In genomic region chr7:150451833-150452431, GRCh38 we compare ENCODE assay signal across 9 cellular contexts. TPM values are rescaled to one million over a fixed set of nuclear protein-coding genes. Genes with fewer than 3 reads are reported as not detected.
DNase-seq lines count a peak whose midpoint lies in the region; ATAC-seq and TF ChIP-seq lines count a peak whose summit lies in the region.
"Had no signal": no experiment of that assay in that cellular context is flagged by ENCODE, and none has a peak within 500 bp of the region (broad histone marks: within the 10 kb centered on the region; RNA-seq: fewer than 3 reads in every experiment).

No MANE protein-coding gene starts in this region.

- H3K36me3 Mint-ChIP-seq in CD4-positive, CD25-positive, alpha-beta regulatory T cell, result peaks cover 29% of the 10 kb centered on the region
- peaks cover 52% of the 10 kb centered on the region for H3K36me3 Mint-ChIP-seq in T-cell
- H3K36me3 Mint-ChIP-seq in dendritic cell treated with granulocyte-macrophage colony-stimulating factor and Interleukin-4, amounts not matched to agents 40 ng/mL and 50 ng/mL, for 4 days (ENCODE audit: low read depth), result peaks cover 39% of the 10 kb centered on the region

- no peak for TF ChIP-seq CTCF in prostate gland (IDR thresholded peaks at IDR 0.05)

- H3K9me3 ChIP-seq in CD4-positive, CD25-positive, alpha-beta regulatory T cell (ENCODE audit: control insufficient read depth in 2 of 2, low read length in 2 of 2), result peaks cover 0 to 10% of the 10 kb centered on the region in 2 experiments
- no peaks in the 10 kb centered on the region for H3K9me3 ChIP-seq in prostate gland

- peak overlapping the region; percentile 78 for H3K27ac ChIP-seq in CD4-positive, CD25-positive, alpha-beta regulatory T cell (ENCODE audit: insufficient read depth, low read length, poor library complexity, severe bottlenecking)
- H3K27ac ChIP-seq in prostate gland, result peak overlapping the region in 1 of 2 donors; percentile 19

- peaks cover 58% of the 10 kb centered on the region for H3K4me1 ChIP-seq in CD4-positive, CD25-positive, alpha-beta regulatory T cell (ENCODE audit: control insufficient read depth, insufficient read depth, low read length, poor library complexity, severe bottlenecking)
- H3K4me1 ChIP-seq in prostate gland (replicated peaks), result no peaks in the 10 kb centered on the region

- H3K27me3 ChIP-seq in CD4-positive, CD25-positive, alpha-beta regulatory T cell (ENCODE audit: control insufficient read depth, insufficient read depth, low read length), result no peaks in the 10 kb centered on the region
- no peaks in the 10 kb centered on the region for H3K27me3 ChIP-seq in prostate gland (replicated peaks; ENCODE audit: insufficient read depth)

- H3K27ac Mint-ChIP-seq in CD4-positive, CD25-positive, alpha-beta regulatory T cell, result peak overlapping the region; percentile 86 to 99 (median 95)
- H3K27ac Mint-ChIP-seq in T-cell, result peak overlapping the region; percentile 97 to 99
- peak overlapping the region; percentile 95 for H3K27ac Mint-ChIP-seq in dendritic cell treated with granulocyte-macrophage colony-stimulating factor and Interleukin-4, amounts not matched to agents 40 ng/mL and 50 ng/mL, for 4 days

- 72% methylated on average over 8 of the region's 8 CpGs for WGBS in prostate gland

- POLR2A ChIA-PET in T-cell (lab: Charles Lee), result interaction anchor here (0.6 to 2.8 kb wide), 5 partner anchors 29 to 304 kb away, joined by 3 to 12 read pairs (median 5); partner anchors contain the start of gene GIMAP7 (in 1 of the 2)

- peak overlapping the region; percentile 96 to 99 (median 97) for H3K4me3 Mint-ChIP-seq in CD4-positive, CD25-positive, alpha-beta regulatory T cell
- H3K4me3 Mint-ChIP-seq in T-cell, result peak overlapping the region; percentile 98 to 100 (median 99)
- H3K4me3 Mint-ChIP-seq in dendritic cell treated with granulocyte-macrophage colony-stimulating factor and Interleukin-4, amounts not matched to agents 40 ng/mL and 50 ng/mL, for 4 days, result peak overlapping the region; percentile 77

- CTCF ChIA-PET in T-cell (lab: Charles Lee), result interaction anchor here in 1 of 2 donors (1.0 to 6.3 kb wide), 6 partner anchors 9 to 304 kb away, joined by 4 to 68 read pairs (median 4); partner anchors contain the start of genes GIMAP1 and GIMAP4

- H3K36me3 ChIP-seq in CD4-positive, CD25-positive, alpha-beta regulatory T cell (ENCODE audit: control insufficient read depth, insufficient read depth, low read length), result peaks cover 10% of the 10 kb centered on the region
- no peaks in the 10 kb centered on the region for H3K36me3 ChIP-seq in prostate gland

- peaks cover 0 to 13% (median 4%) of the 10 kb centered on the region in 7 donors for H3K9me3 Mint-ChIP-seq in CD4-positive, CD25-positive, alpha-beta regulatory T cell
- H3K9me3 Mint-ChIP-seq in T-cell, result peaks cover 0 to 13% (median 8%) of the 10 kb centered on the region in 3 donors
- peaks cover 10% of the 10 kb centered on the region for H3K9me3 Mint-ChIP-seq in dendritic cell treated with granulocyte-macrophage colony-stimulating factor and Interleukin-4, amounts not matched to agents 40 ng/mL and 50 ng/mL, for 4 days

- intact Hi-C loops in dendritic cell treated with granulocyte-macrophage colony-stimulating factor and Interleukin-4, amounts not matched to agents 40 ng/mL and 50 ng/mL, for 4 days (cut with micrococcal nuclease), result loop anchor here (2.0 to 10.0 kb wide), 3 partner anchors 31 to 235 kb away; partner anchors contain the start of genes GIMAP2 and GIMAP7
- intact Hi-C loops in prostate gland (cut with DNase I), result no loop called here

- H3K27me3 Mint-ChIP-seq in CD4-positive, CD25-positive, alpha-beta regulatory T cell, result no peaks in the 10 kb centered on the region
- H3K27me3 Mint-ChIP-seq in T-cell, result no peaks in the 10 kb centered on the region
- H3K27me3 Mint-ChIP-seq in dendritic cell treated with granulocyte-macrophage colony-stimulating factor and Interleukin-4, amounts not matched to agents 40 ng/mL and 50 ng/mL, for 4 days, result peaks cover 5% of the 10 kb centered on the region

- no peak for TF ChIP-seq POLR2A in prostate gland (IDR thresholded peaks at IDR 0.05)

- DNase-seq in CD4-positive, CD25-positive, alpha-beta regulatory T cell, result peak in 2 of 3 donors; percentile 17 to 59
- DNase-seq in T-cell (peak in 10 of 34 experiments; percentile 21 to 59 (median 38)), prostate gland (ENCODE audit: low spot score) (no peak), inferior parietal cortex (ENCODE audit: extremely low spot score) (no peak), SW480 (ENCODE audit: low spot score) (no peak), T1000 (lab: John Stamatoyannopoulos, UW) (no peak), NCI-H446 treated with DMSO at 0.1 percent for 48 hours (lab: John Stamatoyannopoulos, UW) (no peak)

- H3K4me3 ChIP-seq in CD4-positive, CD25-positive, alpha-beta regulatory T cell (ENCODE audit: low read depth, low read length), result peak overlapping the region; percentile 99
- H3K4me3 ChIP-seq in prostate gland, result peak overlapping the region; percentile 21 to 27

- no peak for ATAC-seq in CD4-positive, CD25-positive, alpha-beta regulatory T cell (ENCODE audit: low read depth in 2 of 2)
- peak in 2 of 4 experiments; percentile 4 to 5 for ATAC-seq in T-cell (replicated peaks in 1 of 4)

- H3K4me1 Mint-ChIP-seq in CD4-positive, CD25-positive, alpha-beta regulatory T cell, result peaks cover 5 to 72% (median 52%) of the 10 kb centered on the region in 4 donors
- H3K4me1 Mint-ChIP-seq in T-cell, result peaks cover 75 to 82% (median 81%) of the 10 kb centered on the region in 3 donors
- H3K4me1 Mint-ChIP-seq in dendritic cell treated with granulocyte-macrophage colony-stimulating factor and Interleukin-4, amounts not matched to agents 40 ng/mL and 50 ng/mL, for 4 days (ENCODE audit: low read depth), result peaks cover 69% of the 10 kb centered on the region

RNA-seq across cellular contexts. Expression of gene GIMAP8, which starts 1.5 kb away (rescaled TPM):
- total RNA-seq in CD4-positive, CD25-positive, alpha-beta regulatory T cell, result 8.0 TPM
- 10 to 100 TPM; 11.3 to 30.8 (median 18.4) TPM for polyA plus RNA-seq in CD4-positive, CD25-positive, alpha-beta regulatory T cell
- 10 to 100 TPM; 17.8 to 54.6 (median 50.1) TPM for total RNA-seq in T-cell
- 1 to 10 TPM; 2.5 to 6.5 TPM for total RNA-seq in prostate gland
- total RNA-seq: H7 had no signal

Comparison
In these comparisons a context has a peak if more than half of its experiments do, and no peak if none do; other contexts are left out.
1. DNase-seq: peak in CD4-positive, CD25-positive, alpha-beta regulatory T cell (2 of 3); none in prostate gland (single experiment), inferior parietal cortex (single experiment), SW480 (single experiment), T1000 (single experiment) and NCI-H446 treated with DMSO at 0.1 percent for 48 hours (single experiment).
2. Peak in every context shown above with its lines, with median percentiles within 50 percentile points of each other: H3K27ac Mint-ChIP-seq and H3K4me3 Mint-ChIP-seq.